In genomic region chr1:199243423-199244061, GRCh38 we compare ENCODE assay signal across 8 cellular contexts.
DNase-seq lines count a peak whose midpoint lies in the region; ATAC-seq lines count a peak whose summit lies in the region.

No MANE protein-coding gene starts in this region.

- no peaks in the 10 kb centered on the region for H3K36me3 Mint-ChIP-seq in CD8-positive, alpha-beta memory T cell
- no peaks in the 10 kb centered on the region for H3K36me3 Mint-ChIP-seq in activated T-cell treated with anti-CD3 and anti-CD28 coated beads, Interleukin-2, amount 50 U/mL, for 4 hours (ENCODE audit: insufficient read depth)

- DNase-seq in CD8-positive, alpha-beta memory T cell = peak; percentile 36 to 71 (median 53)
- DNase-seq in GM19240 (ENCODE audit: insufficient read length, low spot score) (peak; percentile 24), OCI-M1 (lab: John Stamatoyannopoulos, UW) (peak; percentile 93), globus pallidus (ENCODE audit: low spot score) (peak; percentile 82), retina (peak; percentile 42), NCI-H510A treated with DMSO at 0.1 percent for 48 hours (lab: John Stamatoyannopoulos, UW) (no peak)
- DNase-seq in activated T-cell treated with anti-CD3 and anti-CD28 coated beads, Interleukin-2, amount 50 U/mL, for 4 hours = peak; percentile 60

- no peaks in the 10 kb centered on the region for H3K9me3 Mint-ChIP-seq in CD8-positive, alpha-beta memory T cell
- H3K9me3 Mint-ChIP-seq in activated T-cell treated with anti-CD3 and anti-CD28 coated beads, Interleukin-2, amount 50 U/mL, for 4 hours = no peaks in the 10 kb centered on the region

- H3K4me1 Mint-ChIP-seq in CD8-positive, alpha-beta memory T cell = peaks cover 5 to 8% (median 5%) of the 10 kb centered on the region in 3 donors
- peaks cover 4% of the 10 kb centered on the region for H3K4me1 Mint-ChIP-seq in activated T-cell treated with anti-CD3 and anti-CD28 coated beads, Interleukin-2, amount 50 U/mL, for 4 hours (ENCODE audit: low read depth)

- no peak overlapping the region for H3K4me3 ChIP-seq in CD8-positive, alpha-beta memory T cell (ENCODE audit: low read length)

- H3K9me3 ChIP-seq in CD8-positive, alpha-beta memory T cell (ENCODE audit: low read length) = no peaks in the 10 kb centered on the region

- peak overlapping the region in 1 of 8 donors; percentile 7 for H3K27ac Mint-ChIP-seq in CD8-positive, alpha-beta memory T cell

- no peak overlapping the region for H3K27ac ChIP-seq in CD8-positive, alpha-beta memory T cell (ENCODE audit: low read depth, low read length)

- ATAC-seq in HG03196 (IDR thresholded peaks at IDR 0.05; ENCODE audit: unreplicated experiment) = peak; percentile 99
- peak; percentile 91 to 98 for ATAC-seq in activated T-cell treated with anti-CD3 and anti-CD28 coated beads, Interleukin-2, amount 50 U/mL, for 4 hours

- no peak overlapping the region for H3K4me3 Mint-ChIP-seq in CD8-positive, alpha-beta memory T cell
- no peak overlapping the region for H3K4me3 Mint-ChIP-seq in activated T-cell treated with anti-CD3 and anti-CD28 coated beads, Interleukin-2, amount 50 U/mL, for 4 hours

- no peaks in the 10 kb centered on the region for H3K4me1 ChIP-seq in CD8-positive, alpha-beta memory T cell (ENCODE audit: insufficient read depth, low read length)

- no peaks in the 10 kb centered on the region for H3K27me3 ChIP-seq in CD8-positive, alpha-beta memory T cell (ENCODE audit: insufficient read depth, low read length, poor library complexity, severe bottlenecking)

- peaks cover 0 to 8% of the 10 kb centered on the region in 2 donors for H3K27me3 Mint-ChIP-seq in CD8-positive, alpha-beta memory T cell
- no peaks in the 10 kb centered on the region for H3K27me3 Mint-ChIP-seq in activated T-cell treated with anti-CD3 and anti-CD28 coated beads, Interleukin-2, amount 50 U/mL, for 4 hours (ENCODE audit: low read depth)

- H3K36me3 ChIP-seq in CD8-positive, alpha-beta memory T cell (ENCODE audit: insufficient read depth, low read length) = no peaks in the 10 kb centered on the region

- POLR2A ChIA-PET in CD8-positive, alpha-beta memory T cell (lab: Charles Lee) = interaction anchor here (0.6 kb wide), 1 partner anchor 1087 kb away, joined by 3 read pairs; no protein-coding TSS in a partner anchor

- CTCF ChIA-PET in CD8-positive, alpha-beta memory T cell (lab: Charles Lee) = interaction anchor here (0.7 to 2.3 kb wide), 7 partner anchors 9 to 487 kb away, joined by 3 to 6 read pairs (median 3); no protein-coding TSS in a partner anchor
